8 cellular contexts compared by ENCODE assay signal in the genomic region with DNA sequence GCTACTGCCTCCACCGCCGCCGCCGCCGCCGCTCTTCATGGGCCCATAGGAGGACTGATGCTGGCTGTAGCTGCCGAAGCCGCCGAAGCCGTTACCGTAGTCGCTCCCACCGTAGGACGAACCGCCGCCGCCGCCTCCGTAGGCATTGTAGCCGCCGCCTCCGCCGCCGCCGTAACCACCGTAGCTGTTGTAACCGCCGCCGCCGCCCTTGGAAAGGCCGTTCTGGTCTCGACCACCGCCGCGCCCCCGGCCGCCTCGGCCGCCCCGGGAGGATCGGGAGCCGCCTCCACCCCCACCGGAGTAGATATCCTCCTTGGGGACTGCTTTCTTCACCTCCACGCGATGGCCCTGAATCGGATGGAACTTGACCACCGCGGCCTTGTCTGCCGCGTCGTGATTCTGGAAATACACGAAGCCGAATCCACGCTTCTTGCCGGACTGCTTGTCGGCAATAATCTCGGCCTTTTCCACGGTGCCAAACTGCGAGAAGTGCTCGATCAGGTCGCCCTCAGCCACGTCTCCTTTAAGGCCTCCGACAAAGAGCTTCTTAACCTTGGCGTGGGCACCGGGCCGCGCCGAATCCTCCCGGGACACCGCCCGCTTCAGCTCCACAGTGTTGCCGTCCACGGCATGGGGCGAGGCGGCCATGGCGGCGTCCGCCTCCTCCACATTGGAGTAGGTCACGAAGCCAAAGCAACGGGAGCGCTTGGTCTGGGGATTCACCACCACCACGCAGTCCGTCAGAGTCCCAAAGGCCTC. TPM values are rescaled to one million over a fixed set of nuclear protein-coding genes. Genes with fewer than 3 reads are reported as not detected.
DNase-seq lines count a peak whose midpoint lies in the region; ATAC-seq lines count a peak whose summit lies in the region.

No MANE protein-coding gene starts in this region.

- H2BK12ac ChIP-seq in trophoblast cell (ENCODE audit: low read length), result peak overlapping the region; percentile 70

- H3K36me3 Mint-ChIP-seq in CD4-positive, CD25-positive, alpha-beta regulatory T cell, result peaks cover 6% of the 10 kb centered on the region
- H3K36me3 Mint-ChIP-seq in activated naive CD4-positive, alpha-beta T cell treated with anti-CD3 and anti-CD28 coated beads, Interleukin-2, amount 10 ng/mL, durations not matched to agents 7 days and 5 days, result peaks cover 40% of the 10 kb centered on the region

- peak overlapping the region; percentile 91 for H2AK5ac ChIP-seq in trophoblast cell (ENCODE audit: low read length)

- H4K12ac ChIP-seq in trophoblast cell (ENCODE audit: low read depth, low read length), result peak overlapping the region; percentile 93

- intact Hi-C loops in Right ventricle myocardium inferior (cut with DNase I), result loop anchor here (5.0 to 10.0 kb wide), 2 partner anchors 279 to 381 kb away; partner anchors contain the start of genes FAM13B and NME5

- H4K91ac ChIP-seq in trophoblast cell (ENCODE audit: low read depth, low read length), result peak overlapping the region; percentile 95

- peak overlapping the region; percentile 94 for H3K18ac ChIP-seq in trophoblast cell (ENCODE audit: low read length)

- H3K4me3 ChIP-seq in CD4-positive, CD25-positive, alpha-beta regulatory T cell (ENCODE audit: low read depth, low read length), result peak overlapping the region; percentile 87
- H3K4me3 ChIP-seq in trophoblast cell (ENCODE audit: low read depth, low read length), result peak overlapping the region; percentile 98

- H2BK120ac ChIP-seq in trophoblast cell (ENCODE audit: insufficient read depth, low read length, poor library complexity), result peak overlapping the region; percentile 67

- H3K9ac ChIP-seq in trophoblast cell (ENCODE audit: low read length), result peak overlapping the region; percentile 100

- H3K23ac ChIP-seq in trophoblast cell (ENCODE audit: low read length), result no peak overlapping the region

- H3K14ac ChIP-seq in trophoblast cell (ENCODE audit: low read length), result peak overlapping the region; percentile 97

- peak overlapping the region; percentile 100 for H3K27ac Mint-ChIP-seq in CD4-positive, CD25-positive, alpha-beta regulatory T cell
- peak overlapping the region; percentile 100 for H3K27ac Mint-ChIP-seq in activated naive CD4-positive, alpha-beta T cell treated with anti-CD3 and anti-CD28 coated beads, Interleukin-2, amount 10 ng/mL, durations not matched to agents 7 days and 5 days

- H3K27ac ChIP-seq in CD4-positive, CD25-positive, alpha-beta regulatory T cell (ENCODE audit: insufficient read depth, low read length, poor library complexity, severe bottlenecking), result peak overlapping the region; percentile 100
- H3K27ac ChIP-seq in trophoblast cell (ENCODE audit: low read depth, low read length), result peak overlapping the region; percentile 75

- peak overlapping the region; percentile 96 to 100 (median 98) for H3K4me3 Mint-ChIP-seq in CD4-positive, CD25-positive, alpha-beta regulatory T cell
- H3K4me3 Mint-ChIP-seq in activated naive CD4-positive, alpha-beta T cell treated with anti-CD3 and anti-CD28 coated beads, Interleukin-2, amount 10 ng/mL, durations not matched to agents 7 days and 5 days, result peak overlapping the region; percentile 96

- no peaks in the 10 kb centered on the region for H3K9me3 Mint-ChIP-seq in CD4-positive, CD25-positive, alpha-beta regulatory T cell
- H3K9me3 Mint-ChIP-seq in activated naive CD4-positive, alpha-beta T cell treated with anti-CD3 and anti-CD28 coated beads, Interleukin-2, amount 10 ng/mL, durations not matched to agents 7 days and 5 days, result no peaks in the 10 kb centered on the region

- no peaks in the 10 kb centered on the region for H3K9me3 ChIP-seq in CD4-positive, CD25-positive, alpha-beta regulatory T cell (ENCODE audit: control insufficient read depth in 2 of 2, low read length in 2 of 2)
- H3K9me3 ChIP-seq in trophoblast cell (ENCODE audit: insufficient read depth, low read depth, low read length), result no peaks in the 10 kb centered on the region

- CTCF ChIA-PET in activated naive CD4-positive, alpha-beta T cell treated with anti-CD3 and anti-CD28 coated beads, Interleukin-2, amount 10 ng/mL, durations not matched to agents 7 days and 5 days (lab: Charles Lee), result interaction anchor here (0.6 to 3.0 kb wide), 6 partner anchors 11 to 283 kb away, joined by 4 to 18 read pairs (median 5); partner anchors contain the start of gene KLHL3

- ATAC-seq in CD4-positive, CD25-positive, alpha-beta regulatory T cell (ENCODE audit: low read depth in 2 of 2), result no peak
- ATAC-seq in GM21786 (IDR thresholded peaks at IDR 0.05; ENCODE audit: unreplicated experiment), result peak; percentile 2
- peak; percentile 15 for ATAC-seq in Right ventricle myocardium inferior

- peaks cover 34% of the 10 kb centered on the region for H3K4me1 ChIP-seq in CD4-positive, CD25-positive, alpha-beta regulatory T cell (ENCODE audit: control insufficient read depth, insufficient read depth, low read length, poor library complexity, severe bottlenecking)
- H3K4me1 ChIP-seq in trophoblast cell (ENCODE audit: control insufficient read depth in 1 of 2, insufficient read depth in 2 of 2, low read length in 2 of 2), result peaks cover 0 to 4% of the 10 kb centered on the region in 2 experiments

- H3K27me3 Mint-ChIP-seq in CD4-positive, CD25-positive, alpha-beta regulatory T cell, result peaks cover 5% of the 10 kb centered on the region
- H3K27me3 Mint-ChIP-seq in activated naive CD4-positive, alpha-beta T cell treated with anti-CD3 and anti-CD28 coated beads, Interleukin-2, amount 10 ng/mL, durations not matched to agents 7 days and 5 days, result peaks cover 8% of the 10 kb centered on the region

- H2AFZ ChIP-seq in trophoblast cell (ENCODE audit: insufficient read depth, low read length, poor library complexity), result peak overlapping the region; percentile 38

- peaks cover 18% of the 10 kb centered on the region for H3K79me2 ChIP-seq in trophoblast cell (ENCODE audit: control insufficient read depth, insufficient read depth, low read length, poor library complexity)

- peaks cover 20% of the 10 kb centered on the region for H3K79me1 ChIP-seq in trophoblast cell (ENCODE audit: low read length)

- DNase-seq in CD4-positive, CD25-positive, alpha-beta regulatory T cell, result peak in 2 of 3 donors; percentile 37 to 59
- DNase-seq in OCI-M1 (lab: John Stamatoyannopoulos, UW), result peak; percentile 57
- DNase-seq in activated naive CD4-positive, alpha-beta T cell treated with anti-CD3 and anti-CD28 coated beads, Interleukin-2, amount 10 ng/mL, durations not matched to agents 7 days and 5 days, result peak; percentile 57
- DNase-seq in Right ventricle myocardium inferior (ENCODE audit: missing footprints), result peak; percentile 82
- peak; percentile 18 to 29 for DNase-seq in trophoblast cell
- DNase-seq in NCI-H2196 treated with DMSO at 0.1 percent for 48 hours (lab: John Stamatoyannopoulos, UW; ENCODE audit: unreplicated experiment), result no peak
- DNase-seq in DMS153 (lab: John Stamatoyannopoulos, UW), result no peak

- no peaks in the 10 kb centered on the region for H3K36me3 ChIP-seq in CD4-positive, CD25-positive, alpha-beta regulatory T cell (ENCODE audit: control insufficient read depth, insufficient read depth, low read length)
- H3K36me3 ChIP-seq in trophoblast cell (ENCODE audit: control insufficient read depth in 1 of 2, insufficient read depth in 2 of 2, low read length in 2 of 2), result no peaks in the 10 kb centered on the region

- no peaks in the 10 kb centered on the region for H3K27me3 ChIP-seq in CD4-positive, CD25-positive, alpha-beta regulatory T cell (ENCODE audit: control insufficient read depth, insufficient read depth, low read length)
- H3K27me3 ChIP-seq in trophoblast cell (ENCODE audit: insufficient read depth, low read length), result no peaks in the 10 kb centered on the region

- peak overlapping the region; percentile 99 for H3K4ac ChIP-seq in trophoblast cell (ENCODE audit: low read depth, low read length)

- peak overlapping the region; percentile 92 for H3K4me2 ChIP-seq in trophoblast cell (ENCODE audit: low read length)

- WGBS in trophoblast cell (ENCODE audit: extremely low coverage, insufficient coverage, insufficient read length), result no CpG with 5 or more reads among the region's 83 CpGs

- peak overlapping the region; percentile 77 for H2BK5ac ChIP-seq in trophoblast cell (ENCODE audit: low read depth, low read length, poor library complexity)

- H3K4me1 Mint-ChIP-seq in CD4-positive, CD25-positive, alpha-beta regulatory T cell, result peaks cover 15 to 47% (median 33%) of the 10 kb centered on the region in 4 donors
- peaks cover 31% of the 10 kb centered on the region for H3K4me1 Mint-ChIP-seq in activated naive CD4-positive, alpha-beta T cell treated with anti-CD3 and anti-CD28 coated beads, Interleukin-2, amount 10 ng/mL, durations not matched to agents 7 days and 5 days

- peak overlapping the region; percentile 91 for H4K8ac ChIP-seq in trophoblast cell (ENCODE audit: low read depth, low read length)

RNA-seq across cellular contexts. Expression of gene HNRNPA0, which starts 0.8 kb away (rescaled TPM):
- total RNA-seq in CD4-positive, CD25-positive, alpha-beta regulatory T cell, result 38.1 TPM
- polyA plus RNA-seq in CD4-positive, CD25-positive, alpha-beta regulatory T cell, result 10 to 100 TPM; 14.0 to 17.3 (median 15.3) TPM
- 12.1 TPM for total RNA-seq in Right ventricle myocardium inferior
- polyA plus RNA-seq in trophoblast cell (2013), result 38.9 and 40.9 TPM in 2 replicates

RNA-seq across cellular contexts. Expression of gene KLHL3, which starts 17.5 kb away (rescaled TPM):
- total RNA-seq in CD4-positive, CD25-positive, alpha-beta regulatory T cell, result 24.4 TPM
- polyA plus RNA-seq in CD4-positive, CD25-positive, alpha-beta regulatory T cell, result 1 to 10 TPM; 2.8 to 8.6 (median 5.3) TPM
- total RNA-seq in Right ventricle myocardium inferior, result 23.3 TPM
- polyA plus RNA-seq in trophoblast cell (2013), result 0.25 and 0.27 TPM in 2 replicates

Comparison
In these comparisons a context has a peak if more than half of its experiments do, and no peak if none do; other contexts are left out.
1. ATAC-seq: peak in GM21786 (single experiment) and Right ventricle myocardium inferior (single experiment); none in CD4-positive, CD25-positive, alpha-beta regulatory T cell (0 of 2).
2. DNase-seq: peak in CD4-positive, CD25-positive, alpha-beta regulatory T cell (2 of 3), OCI-M1 (single experiment), activated naive CD4-positive, alpha-beta T cell treated with anti-CD3 and anti-CD28 coated beads, Interleukin-2, amount 10 ng/mL, durations not matched to agents 7 days and 5 days (single experiment), Right ventricle myocardium inferior (single experiment) and trophoblast cell (2 of 2); none in NCI-H2196 treated with DMSO at 0.1 percent for 48 hours (single experiment) and DMS153 (single experiment).